8 cellular contexts compared by ENCODE assay signal in genomic region chr22:37638351-37639069, GRCh38. TPM values are rescaled to one million over a fixed set of nuclear protein-coding genes. Genes with fewer than 3 reads are reported as not detected.
DNase-seq lines count a peak whose midpoint lies in the region; ATAC-seq, FAIRE-seq and TF ChIP-seq lines count a peak whose summit lies in the region.

No MANE protein-coding gene starts in this region.

- peaks cover 28% of the 10 kb centered on the region for H3K4me1 ChIP-seq in GM23338 (ENCODE audit: insufficient read depth)
- H3K4me1 ChIP-seq in RWPE2 (ENCODE audit: insufficient read depth, poor library complexity, severe bottlenecking): peaks cover 8% of the 10 kb centered on the region
- peaks cover 2 to 45% (median 36%) of the 10 kb centered on the region in 4 donors for H3K4me1 ChIP-seq in sigmoid colon
- H3K4me1 ChIP-seq in uterus: peaks cover 7 to 23% of the 10 kb centered on the region in 2 donors

- ATAC-seq in GM23338 (peak; percentile 0; the same call in 1 of the 3 replicates), RWPE2 (ENCODE audit: low read depth) (peak; percentile 1; the same call in 1 of the 3 replicates), esophagus mucosa (peak; percentile 47), HG03342 (IDR thresholded peaks at IDR 0.05; ENCODE audit: unreplicated experiment) (no peak)

- H3K36me3 ChIP-seq in GM23338 (ENCODE audit: insufficient read depth): no peaks in the 10 kb centered on the region
- H3K36me3 ChIP-seq in RWPE2 (ENCODE audit: low read depth): peaks cover 24% of the 10 kb centered on the region
- no peaks in the 10 kb centered on the region for H3K36me3 ChIP-seq in sigmoid colon
- no peaks in the 10 kb centered on the region for H3K36me3 ChIP-seq in uterus

- H3K9me3 Mint-ChIP-seq in GM23338: no peaks in the 10 kb centered on the region

- no peak for FAIRE-seq in RCC 7860 (lab: Jason Lieb, UNC)

- TF ChIP-seq CTCF in GM23338 (conservative IDR thresholded peaks at IDR 0.05; ENCODE audit: low read depth in 2 of 2) (no peak), RWPE2 (IDR thresholded peaks at IDR 0.05; ENCODE audit: poor library complexity, severe bottlenecking) (no peak), sigmoid colon (IDR thresholded peaks at IDR 0.05) (no peak), uterus (IDR thresholded peaks at IDR 0.05) (no peak)

- DNase-seq in GM23338 (ENCODE audit: low spot score) (no peak), RWPE2 (ENCODE audit: low spot score) (no peak), sigmoid colon (no peak), RCC 7860 (ENCODE audit: low spot score) (no peak), EL (no peak), uterus (no peak)

- peak overlapping the region; percentile 89 for H3K4me3 ChIP-seq in GM23338
- H3K4me3 ChIP-seq in RWPE2 (ENCODE audit: severe bottlenecking): no peak overlapping the region
- peak overlapping the region; percentile 40 to 63 (median 52) for H3K4me3 ChIP-seq in sigmoid colon
- H3K4me3 ChIP-seq in uterus: peak overlapping the region in 1 of 2 donors; percentile 63

- TF ChIP-seq POLR2A in sigmoid colon (IDR thresholded peaks at IDR 0.05): no peak
- no peak for TF ChIP-seq POLR2A in uterus (IDR thresholded peaks at IDR 0.05)

- H2AFZ ChIP-seq in GM23338: no peak overlapping the region; the same call in 1 of the 2 replicates

- H3K36me3 Mint-ChIP-seq in GM23338 (ENCODE audit: low read depth): peaks cover 3% of the 10 kb centered on the region

- no peak overlapping the region for H3K27ac Mint-ChIP-seq in GM23338

- H3K4me3 Mint-ChIP-seq in GM23338: peak overlapping the region; percentile 78

- 4 to 32% methylated on average over 11 of the region's 11 CpGs for WGBS in sigmoid colon, 2 donors

- H4K20me1 ChIP-seq in GM23338 (replicated peaks; ENCODE audit: insufficient read depth): no peaks in the 10 kb centered on the region; the same call in 1 of the 2 replicates

- no peak overlapping the region for H3K27ac ChIP-seq in GM23338 (ENCODE audit: low read depth)
- H3K27ac ChIP-seq in RWPE2 (ENCODE audit: poor library complexity, severe bottlenecking): peak overlapping the region; percentile 79
- H3K27ac ChIP-seq in sigmoid colon: peak overlapping the region in 3 of 4 donors; percentile 27 to 64 (median 60)
- H3K27ac ChIP-seq in uterus: peak overlapping the region in 1 of 2 donors; percentile 89

- H3F3A ChIP-seq in GM23338 (replicated peaks; ENCODE audit: low read depth): peaks cover 42% of the 10 kb centered on the region

- peak overlapping the region; percentile 97 for H3K4me2 ChIP-seq in GM23338

- H3K9me2 ChIP-seq in GM23338 (ENCODE audit: insufficient read depth): no peaks in the 10 kb centered on the region

- no peaks in the 10 kb centered on the region for H3K9me3 ChIP-seq in RWPE2 (ENCODE audit: severe bottlenecking)
- no peaks in the 10 kb centered on the region for H3K9me3 ChIP-seq in sigmoid colon
- H3K9me3 ChIP-seq in uterus: no peaks in the 10 kb centered on the region

- TF ChIP-seq EP300 in sigmoid colon (IDR thresholded peaks at IDR 0.05): no peak

- peaks cover 39% of the 10 kb centered on the region for H3K4me1 Mint-ChIP-seq in GM23338

- H3K27me3 Mint-ChIP-seq in GM23338 (ENCODE audit: insufficient read depth, low read depth, poor library complexity): peaks cover 27% of the 10 kb centered on the region

- intact Hi-C loops in sigmoid colon (cut with DNase I): no loop called here
- intact Hi-C loops in uterus (cut with DNase I; ENCODE audit: low total_unique reads): no loop called here

- H3K79me2 ChIP-seq in GM23338 (replicated peaks; ENCODE audit: insufficient read depth): peaks cover 6% of the 10 kb centered on the region; the same call in 1 of the 2 replicates

- H3K27me3 ChIP-seq in GM23338 (ENCODE audit: insufficient read depth): no peaks in the 10 kb centered on the region
- no peaks in the 10 kb centered on the region for H3K27me3 ChIP-seq in RWPE2 (ENCODE audit: insufficient read depth, poor library complexity, severe bottlenecking)
- H3K27me3 ChIP-seq in sigmoid colon: peaks cover 0 to 7% (median 6%) of the 10 kb centered on the region in 3 donors
- H3K27me3 ChIP-seq in uterus: no peaks in the 10 kb centered on the region

TF ChIP-seq in GM23338, 12 proteins besides CTCF, POLR2A, EP300 and RAD21 (continues in another document):
- TF ChIP-seq STAT1 (IDR thresholded peaks at IDR 0.05; ENCODE audit: unreplicated experiment) (no peak), JUNB (IDR thresholded peaks at IDR 0.05; ENCODE audit: unreplicated experiment) (no peak), REST (IDR thresholded peaks at IDR 0.05; ENCODE audit: unreplicated experiment) (no peak), EZH2 (IDR thresholded peaks at IDR 0.05; ENCODE audit: low read depth, unreplicated experiment) (no peak), ETS1 (IDR thresholded peaks at IDR 0.05) (no peak), ZNF331 (CRISPR knock-in tag; IDR thresholded peaks at IDR 0.05; ENCODE audit: low read depth) (no peak), ZNF114 (CRISPR knock-in tag; IDR thresholded peaks at IDR 0.05) (no peak), CREB1 (CRISPR knock-in tag; IDR thresholded peaks at IDR 0.05; ENCODE audit: low read depth) (no peak), POLR2AphosphoS5 (IDR thresholded peaks at IDR 0.05; ENCODE audit: low read depth) (no peak), NANOG (IDR thresholded peaks at IDR 0.05; ENCODE audit: borderline replicate concordance) (no peak), EZH2phosphoT487 (IDR thresholded peaks at IDR 0.05; ENCODE audit: unreplicated experiment) (no peak)

RNA-seq across cellular contexts. Expression of gene SH3BP1, which starts 1.0 kb away (rescaled TPM):
- total RNA-seq in GM23338 (2014; rRNA removed; shearing (Covaris generic)): 46.7 and 50.4 TPM in 2 replicates
- 9.5 and 10.9 TPM in 2 replicates for polyA plus RNA-seq in GM23338 (2016; fragmentation: Nextera tagmentation; extraction: Ambion mirVana)
- total RNA-seq in esophagus mucosa: 40.2 TPM
- total RNA-seq in sigmoid colon: 1 to 10 TPM; 1.4 to 6.9 (median 4.7) TPM
- 10 to 100 TPM; 35.4 to 71.2 (median 58.5) TPM for polyA plus RNA-seq in sigmoid colon
- 10 to 100 TPM in 3 of 4 donors, 1 to 10 TPM in 1; 7.4 to 26.2 (median 14.2) TPM for total RNA-seq in uterus

RNA-seq across cellular contexts. Expression of gene PDXP, which starts 20.0 kb away (rescaled TPM):
- total RNA-seq in GM23338 (2014; rRNA removed; shearing (Covaris generic)): 44.2 and 55.6 TPM in 2 replicates
- 15.0 and 18.5 TPM in 2 replicates for polyA plus RNA-seq in GM23338 (2016; fragmentation: Nextera tagmentation; extraction: Ambion mirVana)
- 2.5 TPM for total RNA-seq in esophagus mucosa
- 10 to 100 TPM in 2 of 4 donors, 1 to 10 TPM in 2; 7.5 to 12.8 (median 9.6) TPM for total RNA-seq in sigmoid colon
- 10 to 100 TPM; 30.2 to 51.1 (median 48.6) TPM for polyA plus RNA-seq in sigmoid colon
- total RNA-seq in uterus: 10 to 100 TPM in 1 of 4 donors, 1 to 10 TPM in 2, under 1 TPM in 1; 0.88 to 10.7 (median 3.7) TPM

RNA-seq across cellular contexts. Expression of gene GGA1, which starts 29.9 kb away (rescaled TPM):
- 53.7 and 57.1 TPM in 2 replicates for total RNA-seq in GM23338 (2014; rRNA removed; shearing (Covaris generic))
- polyA plus RNA-seq in GM23338 (2016; fragmentation: Nextera tagmentation; extraction: Ambion mirVana) (33.1 and 36.9 TPM in 2 replicates), sigmoid colon (10 to 100 TPM; 25.2 to 77.4 (median 34.4) TPM)
- total RNA-seq in esophagus mucosa (28.4 TPM), sigmoid colon (10 to 100 TPM; 26.4 to 59.8 (median 42.3) TPM), uterus (10 to 100 TPM; 16.7 to 78.0 (median 35.3) TPM)

RNA-seq across cellular contexts. Expression of gene LGALS1, which starts 36.9 kb away (rescaled TPM):
- 31.2 and 58.7 TPM in 2 replicates for total RNA-seq in GM23338 (2014; rRNA removed; shearing (Covaris generic))
- polyA plus RNA-seq in GM23338 (2016; fragmentation: Nextera tagmentation; extraction: Ambion mirVana) (62.5 and 72.6 TPM in 2 replicates), sigmoid colon (100 to 1,000 TPM; 373 to 487 (median 439) TPM)
- total RNA-seq in esophagus mucosa (55.5 TPM), sigmoid colon (1,000 to 10,000 TPM in 3 of 4 donors, 100 to 1,000 TPM in 1; 911 to 2,925 (median 2,030) TPM), uterus (1,000 to 10,000 TPM; 1,421 to 3,100 (median 2,146) TPM)

RNA-seq across cellular contexts. Expression of gene NOL12, which starts 47.6 kb away (rescaled TPM):
- 18.6 and 22.2 TPM in 2 replicates for total RNA-seq in GM23338 (2014; rRNA removed; shearing (Covaris generic))
- polyA plus RNA-seq in GM23338 (2016; fragmentation: Nextera tagmentation; extraction: Ambion mirVana): 48.5 and 58.8 TPM in 2 replicates
- 32.8 TPM for total RNA-seq in esophagus mucosa
- 10 to 100 TPM; 10.7 to 28.2 (median 12.5) TPM for total RNA-seq in sigmoid colon
- polyA plus RNA-seq in sigmoid colon: 10 to 100 TPM; 33.1 to 41.4 (median 41.3) TPM
- total RNA-seq in uterus: 10 to 100 TPM; 11.8 to 74.3 (median 20.9) TPM
